ENCODE assay signal across 8 cellular contexts in genomic region chr11:59802639-59803176, GRCh38. TPM values are rescaled to one million over a fixed set of nuclear protein-coding genes. Genes with fewer than 3 reads are reported as not detected.
DNase-seq lines count a peak whose midpoint lies in the region; ATAC-seq, FAIRE-seq and TF ChIP-seq lines count a peak whose summit lies in the region.

No MANE protein-coding gene starts in this region.

- TF ChIP-seq CTCF in lower lobe of right lung (IDR thresholded peaks at IDR 0.05), result peak; percentile 73
- TF ChIP-seq CTCF in transverse colon (IDR thresholded peaks at IDR 0.05), result peak; percentile 55 to 81 (median 66)

- FAIRE-seq in A204.1 (lab: Jason Lieb, UNC), result peak; percentile 65

- no peak for TF ChIP-seq EP300 in transverse colon (IDR thresholded peaks at IDR 0.05; ENCODE audit: low read depth)

- H3K36me3 ChIP-seq in SK-N-MC (ENCODE audit: insufficient read depth, low read length) (peaks cover 21% of the 10 kb centered on the region), lower lobe of right lung (peaks cover 82% of the 10 kb centered on the region), transverse colon (peaks cover 0 to 14% (median 3%) of the 10 kb centered on the region in 4 donors)

- H3K27me3 ChIP-seq in lower lobe of right lung (ENCODE audit: low read depth), result no peaks in the 10 kb centered on the region
- H3K27me3 ChIP-seq in transverse colon, result no peaks in the 10 kb centered on the region

- H3K9ac ChIP-seq in SK-N-MC (ENCODE audit: insufficient read length), result no peak overlapping the region

- H3K27ac ChIP-seq in SK-N-MC (no peak overlapping the region), lower lobe of right lung (no peak overlapping the region), transverse colon (no peak overlapping the region)

- no peaks in the 10 kb centered on the region for H3K4me1 ChIP-seq in lower lobe of right lung
- H3K4me1 ChIP-seq in transverse colon, result peaks cover 4 to 35% (median 12%) of the 10 kb centered on the region in 4 donors

- H3K9me3 ChIP-seq in SK-N-MC (ENCODE audit: low read depth, low read length), result no peaks in the 10 kb centered on the region
- H3K9me3 ChIP-seq in lower lobe of right lung, result no peaks in the 10 kb centered on the region
- no peaks in the 10 kb centered on the region for H3K9me3 ChIP-seq in transverse colon

- in situ Hi-C loops in transverse colon (cut with MboI; ENCODE audit: low pct_ligation_motif_present in 1 of 4, low pct_unique_long_range_greater_than_20kb in 1 of 4, low sequenced_read_pairs in 3 of 4), result loop anchor here (5.0 to 25.0 kb wide), 4 partner anchors 45 to 265 kb away; partner anchors contain the start of gene STX3 (in 3 of the 4)

- intact Hi-C loops in lower lobe of right lung (cut with DNase I), result loop anchor here (10.0 kb wide), 1 partner anchor 48 kb away; the partner anchor contains the start of gene STX3
- intact Hi-C loops in transverse colon (cut with DNase I; ENCODE audit: low total_unique reads), result loop anchor here (5.0 kb wide), 1 partner anchor 45 kb away; the partner anchor contains the start of gene STX3

- ATAC-seq in lower lobe of right lung, result peak; percentile 76 to 84
- ATAC-seq in GM21360 (IDR thresholded peaks at IDR 0.05; ENCODE audit: unreplicated experiment), result no peak

- no peak for TF ChIP-seq POLR2A in transverse colon (IDR thresholded peaks at IDR 0.05)

- 31 to 49% methylated on average over 3 to 4 of the region's 4 CpGs for WGBS in transverse colon (ENCODE audit: low coverage in 1 of 2), 2 donors

- H3K4me3 ChIP-seq in SK-N-MC (no peak overlapping the region), lower lobe of right lung (no peak overlapping the region), transverse colon (no peak overlapping the region)

- peak; percentile 75 for DNase-seq in ELR (ENCODE audit: low read depth)
- peak; percentile 36 for DNase-seq in HuH-7 (ENCODE audit: low spot score)
- peak; percentile 22 for DNase-seq in SK-N-MC (ENCODE audit: low read depth, low spot score)
- DNase-seq in cerebellum (ENCODE audit: low spot score), result peak; percentile 65
- DNase-seq in lower lobe of right lung, result no peak
- DNase-seq in transverse colon, result no peak

RNA-seq across cellular contexts. Expression of gene MRPL16, which starts 7.9 kb away (rescaled TPM):
- total RNA-seq in cerebellum, result 14.3 TPM
- 29.7 TPM for total RNA-seq in lower lobe of right lung
- total RNA-seq in transverse colon, result 10 to 100 TPM in 3 of 4 donors, 1 to 10 TPM in 1; 7.5 to 62.4 (median 37.2) TPM

RNA-seq across cellular contexts. Expression of gene CBLIF, which starts 42.6 kb away (rescaled TPM):
- total RNA-seq in cerebellum, result not detected
- not detected for total RNA-seq in lower lobe of right lung
- total RNA-seq in transverse colon, result not detected

RNA-seq across cellular contexts. Expression of gene STX3, which starts 47.5 kb away (rescaled TPM):
- total RNA-seq in cerebellum, result 22.2 TPM
- total RNA-seq in lower lobe of right lung, result 59.4 TPM
- 100 to 1,000 TPM; 131 to 156 (median 142) TPM for total RNA-seq in transverse colon

Comparison
In these comparisons a context has a peak if more than half of its experiments do, and no peak if none do; other contexts are left out.
1. DNase-seq: peak in ELR (single experiment), HuH-7 (single experiment), SK-N-MC (single experiment) and cerebellum (single experiment); none in lower lobe of right lung (single experiment) and transverse colon (single experiment).